In the genomic region with DNA sequence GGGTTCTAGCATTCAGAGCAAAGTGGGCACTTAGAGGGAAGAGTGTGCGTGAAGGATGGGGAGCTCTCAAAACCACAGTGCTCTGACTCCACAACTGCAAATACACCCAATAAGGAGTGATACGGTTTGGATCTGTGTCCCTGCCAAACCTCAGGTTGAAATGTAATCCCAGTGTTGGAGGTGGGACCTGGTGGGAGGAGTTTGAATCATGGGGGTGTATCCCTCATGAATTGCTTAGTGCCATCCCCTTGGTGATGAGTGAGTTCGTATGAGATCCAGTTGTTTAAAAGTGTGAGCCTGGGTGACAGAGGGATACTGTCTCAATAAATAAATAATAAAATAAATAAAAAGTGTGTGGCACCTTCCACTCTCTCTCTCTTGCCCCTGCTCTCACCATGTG, we compare ENCODE assay signal across 28 cellular contexts. TPM values are rescaled to one million over a fixed set of nuclear protein-coding genes. Genes with fewer than 3 reads are reported as not detected.
"Had no signal": no experiment of that assay in that cellular context is flagged by ENCODE, and none has a peak within 500 bp of the region (broad histone marks: within the 10 kb centered on the region; RNA-seq: fewer than 3 reads in every experiment).

No MANE protein-coding gene starts in this region.

- FAIRE-seq: colon had no signal

- H3K9me3 ChIP-seq: adrenal gland, ascending aorta, breast epithelium, esophagus squamous epithelium, gastroesophageal sphincter, heart right ventricle, right lobe of liver, stomach, suprapubic skin, tibial nerve had no signal

- DNase-seq: activated CD8-positive, alpha-beta memory T cell treated with anti-CD3 and anti-CD28 coated beads, Interleukin-2, amount 50 U/mL, for 48 hours; activated naive CD4-positive, alpha-beta T cell; activated T-cell treated with anti-CD3 and anti-CD28 coated beads, Interleukin-2, amount 50 U/mL, for 4 hours; adrenal gland; dorsolateral prefrontal cortex; effector memory CD8-positive, alpha-beta T cell; esophagus squamous epithelium; heart right ventricle; islet precursor cell; left cardiac atrium; right lobe of liver; stimulated activated CD4-positive, alpha-beta T cell treated with anti-CD3 and anti-CD28 coated beads, Interleukin-2, amount 100 ng/mL, for 24 hours; stomach had no signal

- H3K36me3 ChIP-seq: adrenal gland, ascending aorta, breast epithelium, esophagus squamous epithelium, gastroesophageal sphincter, heart right ventricle, right lobe of liver, stomach, suprapubic skin, tibial nerve had no signal

- ATAC-seq: activated T-cell treated with anti-CD3 and anti-CD28 coated beads, Interleukin-2, amount 50 U/mL, for 4 hours; effector memory CD8-positive, alpha-beta T cell; gastroesophageal sphincter; heart right ventricle; stimulated activated memory B cell treated with anti-CD40 and anti-IgM and Interleukin-4, amounts not matched to agents 10 μg/mL and 1 μg/mL and 100 μg/mL, for 72 hours had no signal

- H3K27ac Mint-ChIP-seq: activated naive CD8-positive, alpha-beta T cell; activated T-helper 2 cell treated with anti-CD3 and anti-CD28 coated beads, Interferon-gamma antibody, Interleukin-2, Interleukin-4, amounts not matched to agents 10 μg/mL and 5 μg/mL and 100 μg/mL, durations not matched to agents 14 hours and 24 hours and 36 hours; effector memory CD8-positive, alpha-beta T cell; nephron; stimulated activated memory B cell treated with anti-CD40 and anti-IgM and Interleukin-4, amounts not matched to agents 10 μg/mL and 1 μg/mL and 100 μg/mL, for 72 hours had no signal

- H3K27me3 Mint-ChIP-seq: activated naive CD8-positive, alpha-beta T cell; central memory CD8-positive, alpha-beta T cell; effector memory CD8-positive, alpha-beta T cell; stimulated activated memory B cell treated with anti-CD40 and anti-IgM and Interleukin-4, amounts not matched to agents 10 μg/mL and 1 μg/mL and 100 μg/mL, for 72 hours had no signal

- H3K4me1 Mint-ChIP-seq: central memory CD8-positive, alpha-beta T cell; nephron; stimulated activated memory B cell treated with anti-CD40 and anti-IgM and Interleukin-4, amounts not matched to agents 10 μg/mL and 1 μg/mL and 100 μg/mL, for 72 hours had no signal

- H3K79me2 ChIP-seq: parathyroid adenoma had no signal

- H3K4me3 ChIP-seq: adrenal gland, ascending aorta, breast epithelium, dorsolateral prefrontal cortex, esophagus squamous epithelium, gastroesophageal sphincter, heart right ventricle, right lobe of liver, skin epidermis, stomach, suprapubic skin, tibial nerve had no signal

- H3K27me3 ChIP-seq: ascending aorta, breast epithelium, dorsolateral prefrontal cortex, esophagus squamous epithelium, heart right ventricle, right lobe of liver, stomach, suprapubic skin, tibial nerve had no signal

- H3K9me3 Mint-ChIP-seq: activated T-cell treated with anti-CD3 and anti-CD28 coated beads, Interleukin-2, amount 50 U/mL, for 4 hours; activated T-helper 2 cell treated with anti-CD3 and anti-CD28 coated beads, Interferon-gamma antibody, Interleukin-2, Interleukin-4, amounts not matched to agents 10 μg/mL and 5 μg/mL and 100 μg/mL, durations not matched to agents 14 hours and 24 hours and 36 hours; central memory CD8-positive, alpha-beta T cell; effector memory CD8-positive, alpha-beta T cell; nephron; stimulated activated memory B cell treated with anti-CD40 and anti-IgM and Interleukin-4, amounts not matched to agents 10 μg/mL and 1 μg/mL and 100 μg/mL, for 72 hours had no signal

- H3K36me3 Mint-ChIP-seq: activated naive CD8-positive, alpha-beta T cell; stimulated activated memory B cell treated with anti-CD40 and anti-IgM and Interleukin-4, amounts not matched to agents 10 μg/mL and 1 μg/mL and 100 μg/mL, for 72 hours had no signal

- H3K27ac ChIP-seq: adrenal gland, ascending aorta, breast epithelium, dorsolateral prefrontal cortex, esophagus squamous epithelium, gastroesophageal sphincter, heart right ventricle, parathyroid adenoma, right lobe of liver, skin epidermis, stomach, suprapubic skin, tibial nerve had no signal

- H3K9ac ChIP-seq: parathyroid adenoma had no signal

- H3K4me3 Mint-ChIP-seq: activated naive CD8-positive, alpha-beta T cell; activated T-cell treated with anti-CD3 and anti-CD28 coated beads, Interleukin-2, amount 50 U/mL, for 4 hours; central memory CD8-positive, alpha-beta T cell; effector memory CD8-positive, alpha-beta T cell; nephron; stimulated activated memory B cell treated with anti-CD40 and anti-IgM and Interleukin-4, amounts not matched to agents 10 μg/mL and 1 μg/mL and 100 μg/mL, for 72 hours had no signal

- H2AFZ ChIP-seq: parathyroid adenoma had no signal

- H3K4me1 ChIP-seq: adrenal gland, ascending aorta, breast epithelium, esophagus squamous epithelium, gastroesophageal sphincter, parathyroid adenoma, right lobe of liver, stomach, suprapubic skin, tibial nerve had no signal

RNA-seq across cellular contexts. Expression of a gene that starts 50.3 kb away (rescaled TPM):
- total RNA-seq: activated CD8-positive, alpha-beta memory T cell treated with anti-CD3 and anti-CD28 coated beads for 36 hours; activated T-cell treated with anti-CD3 and anti-CD28 coated beads, Interleukin-2, amount 50 U/mL, for 4 hours; activated T-helper 2 cell treated with anti-CD3 and anti-CD28 coated beads, Interferon-gamma antibody, Interleukin-2, Interleukin-4, amounts not matched to agents 10 μg/mL and 5 μg/mL and 100 μg/mL, durations not matched to agents 14 hours and 24 hours and 36 hours; mononuclear cell had no signal
